In the genomic region with DNA sequence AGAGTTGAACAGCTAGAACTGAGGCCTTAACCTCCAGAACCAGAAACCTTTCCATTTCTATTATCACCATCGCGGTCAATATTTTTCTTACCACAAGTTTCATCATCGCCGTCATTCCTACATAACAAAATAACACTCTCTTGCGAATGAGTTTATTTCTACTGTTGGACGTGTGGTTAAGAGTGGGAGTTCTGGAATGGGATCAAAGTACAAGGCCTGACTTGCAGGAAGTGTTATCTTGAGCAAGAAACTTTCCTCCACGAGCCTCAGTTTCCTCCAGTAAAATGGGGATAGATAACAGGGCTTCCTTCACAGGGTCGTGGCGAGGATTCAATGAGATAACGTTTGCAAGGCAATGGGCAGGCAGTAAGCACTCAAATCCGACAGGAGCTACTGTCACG, we compare ENCODE assay signal across 8 cellular contexts. TPM values are rescaled to one million over a fixed set of nuclear protein-coding genes. Genes with fewer than 3 reads are reported as not detected.
DNase-seq lines count a peak whose midpoint lies in the region; FAIRE-seq and TF ChIP-seq lines count a peak whose summit lies in the region.

No MANE protein-coding gene starts in this region.

- peak overlapping the region; percentile 100 for H3K27ac Mint-ChIP-seq in chondrocyte (ENCODE audit: unreplicated experiment)

- no peak for TF ChIP-seq CTCF in chondrocyte (IDR thresholded peaks at IDR 0.05)

- no peaks in the 10 kb centered on the region for H3K9me3 Mint-ChIP-seq in chondrocyte (ENCODE audit: low read depth)

- peaks cover 8% of the 10 kb centered on the region for H3K36me3 Mint-ChIP-seq in chondrocyte (ENCODE audit: low read depth)

- FAIRE-seq in HTR-8/SVneo (lab: Jason Lieb, UNC), result no peak
- no peak for FAIRE-seq in GM12891 (lab: Jason Lieb, UNC)

- H3K36me3 ChIP-seq in BLaER1 treated with 17β-estradiol and CSF1 and Interleukin-3, amounts not matched to agents 10 nM and 100 nM, result peaks cover 23 to 56% (median 46%) of the 10 kb centered on the region in 11 experiments
- H3K36me3 ChIP-seq in MG63 (peaks cover 38% of the 10 kb centered on the region), muscle layer of duodenum (ENCODE audit: control insufficient read depth in 1 of 2, insufficient read depth in 2 of 2, low read length in 2 of 2) (peaks cover 13 to 16% of the 10 kb centered on the region in 2 donors)

- peaks cover 46 to 59% (median 52%) of the 10 kb centered on the region in 11 experiments; a peak in 21 of 22 replicates for H4K20me1 ChIP-seq in BLaER1 treated with 17β-estradiol and CSF1 and Interleukin-3, amounts not matched to agents 10 nM and 100 nM

- peak overlapping the region; percentile 81 to 99 (median 96) for H3K4me2 ChIP-seq in BLaER1 treated with 17β-estradiol and CSF1 and Interleukin-3, amounts not matched to agents 10 nM and 100 nM

- no peaks in the 10 kb centered on the region for H3K27me3 ChIP-seq in BLaER1 treated with 17β-estradiol and CSF1 and Interleukin-3, amounts not matched to agents 10 nM and 100 nM
- no peaks in the 10 kb centered on the region for H3K27me3 ChIP-seq in MG63
- no peaks in the 10 kb centered on the region for H3K27me3 ChIP-seq in muscle layer of duodenum (ENCODE audit: low read depth, low read length)

- peak overlapping the region; percentile 75 to 97 (median 92) for H3K4me3 ChIP-seq in BLaER1 treated with 17β-estradiol and CSF1 and Interleukin-3, amounts not matched to agents 10 nM and 100 nM
- peak overlapping the region; percentile 93 for H3K4me3 ChIP-seq in MG63
- peak overlapping the region; percentile 88 to 96 for H3K4me3 ChIP-seq in muscle layer of duodenum (ENCODE audit: low read depth in 1 of 2, low read length in 2 of 2)

- peak overlapping the region; percentile 89 to 97 (median 95) for H3K27ac ChIP-seq in BLaER1 treated with 17β-estradiol and CSF1 and Interleukin-3, amounts not matched to agents 10 nM and 100 nM
- H3K27ac ChIP-seq in muscle layer of duodenum (ENCODE audit: low read length), result peak overlapping the region; percentile 94

- no peak for TF ChIP-seq POLR2A in GM12891 (IDR thresholded peaks at IDR 0.05; ENCODE audit: low read depth, low read length)

- H3K27me3 Mint-ChIP-seq in chondrocyte (ENCODE audit: low read depth), result no peaks in the 10 kb centered on the region

- DNase-seq in MG63 (no peak), chondrocyte (ENCODE audit: low spot score) (no peak), HTR-8/SVneo (ENCODE audit: insufficient read length, low spot score) (no peak), NCI-H524 (lab: John Stamatoyannopoulos, UW) (no peak), GM12891 (ENCODE audit: insufficient read length, low spot score) (no peak), cortex of kidney (lab: John Stamatoyannopoulos, UW) (no peak)

- H3K4me3 Mint-ChIP-seq in chondrocyte (ENCODE audit: unreplicated experiment), result peak overlapping the region; percentile 100

- no peaks in the 10 kb centered on the region for H3K9me3 ChIP-seq in BLaER1 treated with 17β-estradiol and CSF1 and Interleukin-3, amounts not matched to agents 10 nM and 100 nM (replicated peaks in 1 of 11)
- H3K9me3 ChIP-seq in MG63, result no peaks in the 10 kb centered on the region
- H3K9me3 ChIP-seq in muscle layer of duodenum (ENCODE audit: control insufficient read depth in 1 of 2, low read length in 2 of 2), result no peaks in the 10 kb centered on the region

- peak overlapping the region; percentile 90 to 97 (median 94) for H3K9ac ChIP-seq in BLaER1 treated with 17β-estradiol and CSF1 and Interleukin-3, amounts not matched to agents 10 nM and 100 nM

- peaks cover 51 to 73% (median 62%) of the 10 kb centered on the region in 10 experiments for H3K4me1 ChIP-seq in BLaER1 treated with 17β-estradiol and CSF1 and Interleukin-3, amounts not matched to agents 10 nM and 100 nM
- H3K4me1 ChIP-seq in muscle layer of duodenum (ENCODE audit: control insufficient read depth in 1 of 2, insufficient read depth in 2 of 2, low read length in 2 of 2), result peaks cover 6 to 65% of the 10 kb centered on the region in 2 donors

- H3K4me1 Mint-ChIP-seq in chondrocyte (ENCODE audit: low read depth), result peaks cover 66% of the 10 kb centered on the region

TF ChIP-seq in GM12891, 5 proteins besides CTCF, POLR2A, EP300 and RAD21:
- TF ChIP-seq POLR2AphosphoS5 (IDR thresholded peaks at IDR 0.05; ENCODE audit: low read depth, low read length), result no peak
- no peak for TF ChIP-seq TAF1 (IDR thresholded peaks at IDR 0.05; ENCODE audit: low read depth, low read length)
- TF ChIP-seq PAX5 (IDR thresholded peaks at IDR 0.05; ENCODE audit: insufficient read depth, low read length, severe bottlenecking), result no peak
- no peak for TF ChIP-seq POU2F2 (IDR thresholded peaks at IDR 0.05; ENCODE audit: low read depth, low read length)
- no peak for TF ChIP-seq SPI1 (IDR thresholded peaks at IDR 0.05; ENCODE audit: low read depth, low read length)

RNA-seq across cellular contexts. Expression of gene SART3, which starts 0.7 kb away (rescaled TPM):
- 27.6 and 62.9 TPM in 2 replicates for total RNA-seq in MG63 (2014; rRNA removed; shearing (Covaris generic); ENCODE audit: low replicate concordance)
- 33.8 to 36.6 TPM (median 34.8 TPM) in 3 replicates for total RNA-seq in chondrocyte
- polyA plus RNA-seq in GM12891 (2012; ENCODE audit: low read depth, missing spikeins), result 31.7 TPM

RNA-seq across cellular contexts. Expression of gene ISCU, which starts 2.1 kb away (rescaled TPM):
- total RNA-seq in MG63 (2014; rRNA removed; shearing (Covaris generic); ENCODE audit: low replicate concordance), result 130 and 156 TPM in 2 replicates
- total RNA-seq in chondrocyte, result 84.8 to 102 TPM (median 87.8 TPM) in 3 replicates
- 134 TPM for polyA plus RNA-seq in GM12891 (2012; ENCODE audit: low read depth, missing spikeins)

RNA-seq across cellular contexts. Expression of gene TMEM119, which starts 37.6 kb away (rescaled TPM):
- total RNA-seq in MG63 (2014; rRNA removed; shearing (Covaris generic); ENCODE audit: low replicate concordance), result 24.2 and 31.2 TPM in 2 replicates
- 46.7 to 122 TPM (median 48.3 TPM) in 3 replicates for total RNA-seq in chondrocyte
- polyA plus RNA-seq in GM12891 (2012; ENCODE audit: low read depth, missing spikeins), result 0.10 TPM

RNA-seq across cellular contexts. Expression of gene FICD, which starts 45.2 kb away (rescaled TPM):
- 0.62 and 1.6 TPM in 2 replicates for total RNA-seq in MG63 (2014; rRNA removed; shearing (Covaris generic); ENCODE audit: low replicate concordance)
- total RNA-seq in chondrocyte, result 7.8 to 8.4 TPM (median 8.0 TPM) in 3 replicates
- polyA plus RNA-seq in GM12891 (2012; ENCODE audit: low read depth, missing spikeins), result 2.8 TPM
